Comparison of ENCODE assay signal across 27 cellular contexts in genomic region chr14:45057349-45057748, GRCh38.
"Had no signal": no experiment of that assay in that cellular context is flagged by ENCODE, and none has a peak within 500 bp of the region (broad histone marks: within the 10 kb centered on the region; RNA-seq: fewer than 3 reads in every experiment).

No MANE protein-coding gene starts in this region.

- FAIRE-seq: endometrium, keratinocyte had no signal

- H3K4me3 ChIP-seq: colonic mucosa, esophagus squamous epithelium, gastrocnemius medialis, heart right ventricle, left lung, lower lobe of right lung, mucosa of descending colon had no signal

- H3K27ac ChIP-seq: colonic mucosa, epithelial cell of prostate, esophagus squamous epithelium, gastrocnemius medialis, heart right ventricle, left lung, lower lobe of right lung had no signal

- H3K27me3 Mint-ChIP-seq: dendritic cell treated with granulocyte-macrophage colony-stimulating factor and Interleukin-4, amounts not matched to agents 40 ng/mL and 50 ng/mL, for 4 days; effector memory CD8-positive, alpha-beta T cell; naive thymus-derived CD4-positive, alpha-beta T cell had no signal

- H3K9me3 Mint-ChIP-seq: dendritic cell treated with granulocyte-macrophage colony-stimulating factor and Interleukin-4, amounts not matched to agents 40 ng/mL and 50 ng/mL, for 4 days; effector memory CD8-positive, alpha-beta T cell; endodermal cell had no signal

- H3K4me1 ChIP-seq: colonic mucosa, esophagus squamous epithelium, gastrocnemius medialis, heart right ventricle, left lung, lower lobe of right lung had no signal

- H3K9me3 ChIP-seq: colonic mucosa, esophagus squamous epithelium, gastrocnemius medialis, left lung, lower lobe of right lung had no signal

- H3K27me3 ChIP-seq: colonic mucosa, esophagus squamous epithelium, gastrocnemius medialis, heart right ventricle, left lung had no signal

- H3K4me1 Mint-ChIP-seq: endodermal cell, mesothelial cell of epicardium had no signal

- H3K27ac Mint-ChIP-seq: dendritic cell treated with granulocyte-macrophage colony-stimulating factor and Interleukin-4, amounts not matched to agents 40 ng/mL and 50 ng/mL, for 4 days; endodermal cell; mesothelial cell of epicardium had no signal

- ATAC-seq: effector memory CD8-positive, alpha-beta T cell; esophagus mucosa; gastrocnemius medialis; heart right ventricle; left cardiac atrium; left lung; left ventricle myocardium superior; lower lobe of right lung; mucosa of descending colon; naive thymus-derived CD4-positive, alpha-beta T cell had no signal

- H3K36me3 ChIP-seq: colonic mucosa had no signal

- H3K4me3 Mint-ChIP-seq: dendritic cell treated with granulocyte-macrophage colony-stimulating factor and Interleukin-4, amounts not matched to agents 40 ng/mL and 50 ng/mL, for 4 days; effector memory CD8-positive, alpha-beta T cell; endodermal cell; mesothelial cell of epicardium; naive thymus-derived CD4-positive, alpha-beta T cell had no signal

- DNase-seq: colonic mucosa; cortex of kidney; effector CD8-positive, alpha-beta T cell; effector memory CD8-positive, alpha-beta T cell; endodermal cell; erythroblast; esophagus squamous epithelium; foreskin fibroblast; foreskin melanocyte; gastrocnemius medialis; glutamatergic neuron; head of caudate nucleus; heart right ventricle; hippocampal formation; left cardiac atrium; left lung; left ventricle myocardium superior; lower lobe of right lung; mesenchymal stem cell; mucosa of descending colon; naive thymus-derived CD4-positive, alpha-beta T cell had no signal
